In genomic region chr1:106536741-106537140, GRCh38 we compare ENCODE assay signal across 32 cellular contexts.
DNase-seq lines count a peak whose midpoint lies in the region; ATAC-seq and TF ChIP-seq lines count a peak whose summit lies in the region.
"Had no signal": no experiment of that assay in that cellular context is flagged by ENCODE, and none has a peak within 500 bp of the region (broad histone marks: within the 10 kb centered on the region; RNA-seq: fewer than 3 reads in every experiment).

No MANE protein-coding gene starts in this region.

- H3K4me3 Mint-ChIP-seq in activated T-helper 17 cell treated with anti-CD3 and anti-CD28 coated beads, Interleukin-2, amount 50 U/mL, for 72 hours, result no peak overlapping the region
- H3K4me3 Mint-ChIP-seq: activated naive CD4-positive, alpha-beta T cell treated with anti-CD3 and anti-CD28 coated beads for 36 hours; CD8-positive, alpha-beta memory T cell; stimulated activated naive CD8-positive, alpha-beta T cell treated with anti-CD3 and anti-CD28 coated beads, Interleukin-15, amount 100 ng/mL, for 72 hours; T-helper 1 cell treated with Interleukin-12 subunit alpha and Interleukin-12 subunit beta and Interleukin-4 antibody, amounts not matched to agents 30 μg/mL and 1 μg/mL, for 36 hours had no signal

- TF ChIP-seq CTCF in foreskin fibroblast (IDR thresholded peaks at IDR 0.05; ENCODE audit: low read depth, low read length), result no peak

- no peak overlapping the region for H3K27ac Mint-ChIP-seq in activated T-helper 17 cell treated with anti-CD3 and anti-CD28 coated beads, Interleukin-2, amount 50 U/mL, for 72 hours
- H3K27ac Mint-ChIP-seq: activated naive CD4-positive, alpha-beta T cell treated with anti-CD3 and anti-CD28 coated beads for 36 hours; CD8-positive, alpha-beta memory T cell; stimulated activated naive CD8-positive, alpha-beta T cell treated with anti-CD3 and anti-CD28 coated beads, Interleukin-15, amount 100 ng/mL, for 72 hours; T-helper 1 cell treated with Interleukin-12 subunit alpha and Interleukin-12 subunit beta and Interleukin-4 antibody, amounts not matched to agents 30 μg/mL and 1 μg/mL, for 36 hours had no signal

- ATAC-seq in HG02763 (IDR thresholded peaks at IDR 0.05; ENCODE audit: unreplicated experiment) (no peak), HG02870 (IDR thresholded peaks at IDR 0.05; ENCODE audit: unreplicated experiment) (no peak)
- no peak for ATAC-seq in activated T-helper 17 cell treated with anti-CD3 and anti-CD28 coated beads, Interleukin-2, amount 50 U/mL, for 72 hours (replicated peaks)
- ATAC-seq: activated CD4-positive, CD25-positive, alpha-beta regulatory T cell treated with anti-CD3 and anti-CD28 coated beads, Interleukin-2, amount 50 U/mL, for 24 hours; K562; left lobe of liver; PC-3; right cardiac atrium; stimulated activated naive CD8-positive, alpha-beta T cell treated with anti-CD3 and anti-CD28 coated beads, Interleukin-15, amount 100 ng/mL, for 72 hours had no signal

- no peaks in the 10 kb centered on the region for H3K36me3 Mint-ChIP-seq in activated T-helper 17 cell treated with anti-CD3 and anti-CD28 coated beads, Interleukin-2, amount 50 U/mL, for 72 hours (ENCODE audit: low read depth)
- H3K36me3 Mint-ChIP-seq: CD8-positive, alpha-beta memory T cell had no signal

- no peaks in the 10 kb centered on the region for H3K4me1 Mint-ChIP-seq in activated T-helper 17 cell treated with anti-CD3 and anti-CD28 coated beads, Interleukin-2, amount 50 U/mL, for 72 hours
- H3K4me1 Mint-ChIP-seq: CD8-positive, alpha-beta memory T cell; stimulated activated naive CD8-positive, alpha-beta T cell treated with anti-CD3 and anti-CD28 coated beads, Interleukin-15, amount 100 ng/mL, for 72 hours had no signal

- H3K27me3 Mint-ChIP-seq in activated T-helper 17 cell treated with anti-CD3 and anti-CD28 coated beads, Interleukin-2, amount 50 U/mL, for 72 hours, result no peaks in the 10 kb centered on the region
- H3K27me3 Mint-ChIP-seq: stimulated activated naive CD8-positive, alpha-beta T cell treated with anti-CD3 and anti-CD28 coated beads, Interleukin-15, amount 100 ng/mL, for 72 hours had no signal

- peaks cover 10% of the 10 kb centered on the region for H3K9me3 Mint-ChIP-seq in activated T-helper 17 cell treated with anti-CD3 and anti-CD28 coated beads, Interleukin-2, amount 50 U/mL, for 72 hours

- no peak overlapping the region for H3K4me3 ChIP-seq in foreskin fibroblast (ENCODE audit: low read depth in 1 of 2, low read length in 2 of 2)
- H3K4me3 ChIP-seq: adrenal gland, breast epithelium, HAP-1, K562, MG63, thyroid gland, uterus had no signal

- DNase-seq in AG08395 (ENCODE audit: low spot score), result peak; percentile 49
- peak; percentile 71 for DNase-seq in GM04503 (ENCODE audit: low read depth)
- DNase-seq in astrocyte of the hippocampus (ENCODE audit: low read depth, low spot score), result peak; percentile 26
- DNase-seq in foreskin fibroblast, result peak; percentile 32 to 71
- no peak for DNase-seq in NCI-H1694 treated with DMSO at 0.1 percent for 48 hours (lab: John Stamatoyannopoulos, UW)
- DNase-seq: activated CD4-positive, alpha-beta T cell treated with anti-CD3 and anti-CD28 coated beads, Interleukin-2, amount 50 U/mL, for 48 hours; activated naive CD4-positive, alpha-beta T cell treated with anti-CD3 and anti-CD28 coated beads for 36 hours; adrenal gland; BE2C; CD8-positive, alpha-beta memory T cell; mesendoderm; MG63; NCI-H1105 treated with DMSO at 0.1 percent for 48 hours; NCI-H524 treated with DMSO at 0.1 percent for 48 hours; NK-92 treated with Interleukin-12 subunit alpha and Interleukin-12 subunit beta, amount 100 ng/mL, for 24 hours; PC-3; posterior cingulate gyrus; right cardiac atrium; SK-N-SH; stimulated activated CD8-positive, alpha-beta memory T cell treated with anti-CD3 and anti-CD28 coated beads, Interleukin-4, amount 100 ng/mL, for 48 hours; stimulated activated naive CD8-positive, alpha-beta T cell treated with anti-CD3 and anti-CD28 coated beads, Interleukin-15, amount 100 ng/mL, for 72 hours; thyroid gland; uterus had no signal
